ENCODE assay signal across 19 cellular contexts in the genomic region with DNA sequence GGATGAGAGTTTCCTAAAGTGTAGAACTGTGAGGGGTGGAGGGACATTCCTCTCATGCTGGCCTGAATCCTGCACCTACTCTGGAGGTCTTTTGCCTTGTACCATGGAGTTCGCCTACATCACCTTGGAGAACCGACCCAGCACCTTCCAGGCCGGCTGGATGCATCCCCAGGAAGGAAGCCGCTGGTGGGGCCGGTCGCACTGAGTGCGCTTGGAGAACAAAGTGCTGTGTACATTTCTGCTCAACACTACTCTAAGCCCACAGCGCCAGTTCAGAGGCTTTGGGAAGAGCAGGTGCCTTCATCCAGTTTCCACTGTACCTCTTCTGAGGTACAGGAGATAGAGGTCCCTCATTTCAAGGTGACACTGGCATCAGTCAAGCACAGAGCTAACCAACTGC. TPM values are rescaled to one million over a fixed set of nuclear protein-coding genes. Genes with fewer than 3 reads are reported as not detected.
DNase-seq lines count a peak whose midpoint lies in the region; ATAC-seq, FAIRE-seq and TF ChIP-seq lines count a peak whose summit lies in the region.
"Had no signal": no experiment of that assay in that cellular context is flagged by ENCODE, and none has a peak within 500 bp of the region (broad histone marks: within the 10 kb centered on the region; RNA-seq: fewer than 3 reads in every experiment).

No MANE protein-coding gene starts in this region.

- FAIRE-seq in K562 (lab: Jason Lieb, UNC), result no peak
- FAIRE-seq: D721Med, G401.6, GM12892 had no signal

- no peaks in the 10 kb centered on the region for H3K9me3 Mint-ChIP-seq in activated T-cell treated with anti-CD3 and anti-CD28 coated beads, Interleukin-2, amount 50 U/mL, for 24 hours
- H3K9me3 Mint-ChIP-seq in stimulated activated naive B cell treated with anti-CD40 and anti-IgM and Interleukin-4, amounts not matched to agents 10 μg/mL and 1 μg/mL and 100 μg/mL, for 72 hours, result peaks cover 4 to 14% of the 10 kb centered on the region in 2 donors
- H3K9me3 Mint-ChIP-seq: CD8-positive, alpha-beta memory T cell had no signal

- TF ChIP-seq EP300 in K562 (IDR thresholded peaks at IDR 0.05; ENCODE audit: low read length), result no peak

- H3K4me2 ChIP-seq in DND-41 (ENCODE audit: insufficient read depth, low read length) (no peak overlapping the region), K562 (ENCODE audit: insufficient read depth, low read length) (no peak overlapping the region)

- no peaks in the 10 kb centered on the region for H3K4me1 ChIP-seq in DND-41 (ENCODE audit: insufficient read depth, low read length)
- H3K4me1 ChIP-seq in K562 (replicated peaks in 1 of 2; ENCODE audit: control insufficient read depth in 2 of 2, insufficient read depth in 2 of 2, low read length in 2 of 2), result no peaks in the 10 kb centered on the region

- POLR2A ChIA-PET in K562 (lab: Yijun Ruan, JAX), result interaction anchor here (0.6 kb wide), 1 partner anchor 225 kb away, joined by 3 read pairs; no protein-coding TSS in a partner anchor

- no peaks in the 10 kb centered on the region for H3K36me3 ChIP-seq in DND-41 (ENCODE audit: insufficient read depth, low read length)
- no peaks in the 10 kb centered on the region for H3K36me3 ChIP-seq in K562 (ENCODE audit: control insufficient read depth, insufficient read depth, low read length)
- H3K36me3 ChIP-seq: BLaER1 had no signal

- 0 out of 3 replicates have a peak, but pooled peaks have one; percentile 19 for ATAC-seq in DND-41 (ENCODE audit: insufficient read depth, low read depth)
- ATAC-seq in K562, result peak; percentile 49
- no peak for ATAC-seq in stimulated activated naive B cell treated with anti-CD40 and anti-IgM and Interleukin-4, amounts not matched to agents 10 μg/mL and 1 μg/mL and 100 μg/mL, for 72 hours (replicated peaks)
- ATAC-seq in HG02571 (IDR thresholded peaks at IDR 0.05; ENCODE audit: unreplicated experiment), result no peak
- ATAC-seq: HCT116 had no signal

- H3K4me3 ChIP-seq in DND-41 (ENCODE audit: low read depth in 1 of 2, low read length in 2 of 2), result no peak overlapping the region
- no peak overlapping the region for H3K4me3 ChIP-seq in K562
- H3K4me3 ChIP-seq: BLaER1 had no signal

- H3K9me1 ChIP-seq in K562 (ENCODE audit: control insufficient read depth, insufficient read depth, low read length), result no peaks in the 10 kb centered on the region

- H2AFZ ChIP-seq in DND-41 (ENCODE audit: low read depth, low read length) (no peak overlapping the region; the same call in 1 of the 2 replicates), K562 (ENCODE audit: low read depth, low read length) (no peak overlapping the region)

- H3K36me3 Mint-ChIP-seq in activated T-cell treated with anti-CD3 and anti-CD28 coated beads, Interleukin-2, amount 50 U/mL, for 24 hours (ENCODE audit: low read depth), result no peaks in the 10 kb centered on the region
- peaks cover 3 to 22% of the 10 kb centered on the region in 2 donors for H3K36me3 Mint-ChIP-seq in stimulated activated naive B cell treated with anti-CD40 and anti-IgM and Interleukin-4, amounts not matched to agents 10 μg/mL and 1 μg/mL and 100 μg/mL, for 72 hours

- no peak overlapping the region for H3K27ac ChIP-seq in DND-41 (ENCODE audit: low read length)
- no peak overlapping the region for H3K27ac ChIP-seq in K562 (ENCODE audit: extremely low read depth, low read depth, low read length)
- H3K27ac ChIP-seq: BLaER1, C4-2B had no signal

- H3K4me1 Mint-ChIP-seq in activated T-cell treated with anti-CD3 and anti-CD28 coated beads, Interleukin-2, amount 50 U/mL, for 24 hours (ENCODE audit: low read depth), result peaks cover 12% of the 10 kb centered on the region
- peaks cover 26 to 53% of the 10 kb centered on the region in 2 donors for H3K4me1 Mint-ChIP-seq in stimulated activated naive B cell treated with anti-CD40 and anti-IgM and Interleukin-4, amounts not matched to agents 10 μg/mL and 1 μg/mL and 100 μg/mL, for 72 hours
- H3K4me1 Mint-ChIP-seq: CD8-positive, alpha-beta memory T cell; H9 had no signal

- no TSS peak for BruUV-seq in K562 (replicated peaks; lab: Mats Ljungman, UMichigan)

- 55% methylated on average over 8 of the region's 8 CpGs for WGBS in K562 (ENCODE audit: insufficient coverage, low coverage, missing lambda C conversion rate)

- H3K79me2 ChIP-seq in DND-41 (ENCODE audit: insufficient read depth, low read length) (no peaks in the 10 kb centered on the region), K562 (ENCODE audit: control insufficient read depth, insufficient read depth, low read length) (no peaks in the 10 kb centered on the region)

- H4K20me1 ChIP-seq in DND-41 (ENCODE audit: insufficient read depth, low read length) (no peaks in the 10 kb centered on the region), K562 (replicated peaks; ENCODE audit: control insufficient read depth, insufficient read depth, low read length) (no peaks in the 10 kb centered on the region)
- H4K20me1 ChIP-seq: BLaER1 had no signal

- H3K27ac Mint-ChIP-seq in activated T-cell treated with anti-CD3 and anti-CD28 coated beads, Interleukin-2, amount 50 U/mL, for 24 hours, result peak overlapping the region; percentile 44
- H3K27ac Mint-ChIP-seq in stimulated activated naive B cell treated with anti-CD40 and anti-IgM and Interleukin-4, amounts not matched to agents 10 μg/mL and 1 μg/mL and 100 μg/mL, for 72 hours, result peak overlapping the region; percentile 65
- H3K27ac Mint-ChIP-seq: CD8-positive, alpha-beta memory T cell; H9 had no signal

- intact Hi-C loops in K562 (cut with micrococcal nuclease), result no loop called here

- in situ Hi-C loops in K562 (cut with MboI), result no loop called here

- no peak for DNase-seq in activated T-cell treated with anti-CD3 and anti-CD28 coated beads, Interleukin-2, amount 50 U/mL, for 24 hours
- DNase-seq in activated T-cell treated with anti-CD3 and anti-CD28 coated beads for 4 hours (no peak), DND-41 (no peak), K562 (ENCODE audit: extremely low read depth in 1 of 4, low spot score in 3 of 4) (no peak), DMS79 treated with DMSO at 0.1 percent for 48 hours (lab: John Stamatoyannopoulos, UW) (no peak)
- no peak for DNase-seq in stimulated activated naive B cell treated with anti-CD40 and anti-IgM and Interleukin-4, amounts not matched to agents 10 μg/mL and 1 μg/mL and 100 μg/mL, for 72 hours
- DNase-seq: 8988T; CD4-positive, CD25-positive, alpha-beta regulatory T cell; CD8-positive, alpha-beta memory T cell; DMS 273 treated with DMSO at 0.1 percent for 48 hours; DMS79; H9 had no signal

- no peaks in the 10 kb centered on the region for H3K27me3 Mint-ChIP-seq in activated T-cell treated with anti-CD3 and anti-CD28 coated beads, Interleukin-2, amount 50 U/mL, for 24 hours
- H3K27me3 Mint-ChIP-seq in stimulated activated naive B cell treated with anti-CD40 and anti-IgM and Interleukin-4, amounts not matched to agents 10 μg/mL and 1 μg/mL and 100 μg/mL, for 72 hours, result no peaks in the 10 kb centered on the region

- H3K9me3 ChIP-seq in DND-41 (ENCODE audit: insufficient read depth, low read length, severe bottlenecking) (no peaks in the 10 kb centered on the region), K562 (replicated peaks; ENCODE audit: control insufficient read depth, insufficient read depth, low read depth, low read length) (no peaks in the 10 kb centered on the region)

- no peak for TF ChIP-seq CTCF in DND-41 (IDR thresholded peaks at IDR 0.05; ENCODE audit: borderline replicate concordance, extremely low read depth, low read length, poor library complexity, severe bottlenecking)
- TF ChIP-seq CTCF in K562 (IDR thresholded peaks at IDR 0.05 in 2 of 3, conservative IDR thresholded peaks at IDR 0.05 in 1 of 3; ENCODE audit: insufficient read depth in 2 of 3, low read depth in 1 of 3, low read length in 3 of 3), result no peak

- CTCF ChIA-PET in K562 (lab: Yijun Ruan, JAX; ENCODE audit: low intra/inter-chr PET ratio), result no interaction called here

- no peak overlapping the region for H3K9ac ChIP-seq in DND-41 (ENCODE audit: low read depth, low read length)
- no peak overlapping the region for H3K9ac ChIP-seq in K562 (ENCODE audit: insufficient read depth in 1 of 2, low read depth in 2 of 2, low read length in 2 of 2)
- H3K9ac ChIP-seq: BLaER1 had no signal

- H3K4me3 Mint-ChIP-seq in activated T-cell treated with anti-CD3 and anti-CD28 coated beads, Interleukin-2, amount 50 U/mL, for 24 hours, result no peak overlapping the region
- no peak overlapping the region for H3K4me3 Mint-ChIP-seq in stimulated activated naive B cell treated with anti-CD40 and anti-IgM and Interleukin-4, amounts not matched to agents 10 μg/mL and 1 μg/mL and 100 μg/mL, for 72 hours
- H3K4me3 Mint-ChIP-seq: CD4-positive, CD25-positive, alpha-beta regulatory T cell; CD8-positive, alpha-beta memory T cell; H9 had no signal

- no peaks in the 10 kb centered on the region for H3K27me3 ChIP-seq in DND-41 (ENCODE audit: insufficient read depth, low read length, poor library complexity)
- H3K27me3 ChIP-seq in K562 (ENCODE audit: control insufficient read depth in 2 of 2, insufficient read depth in 2 of 2, low read length in 2 of 2), result no peaks in the 10 kb centered on the region
- H3K27me3 ChIP-seq: BLaER1 had no signal

- no peak for TF ChIP-seq POLR2A in K562 (conservative IDR thresholded peaks at IDR 0.05)

- no peak for TF ChIP-seq RAD21 in K562 (CRISPR knock-in tag; conservative IDR thresholded peaks at IDR 0.05 in 1 of 2, IDR thresholded peaks at IDR 0.05 in 1 of 2)

TF ChIP-seq in K562, 482 proteins besides CTCF, POLR2A, EP300 and RAD21 (continues in another document):
- TF ChIP-seq ELF2 (CRISPR knock-in tag; IDR thresholded peaks at IDR 0.05), result no peak
- TF ChIP-seq PML (IDR thresholded peaks at IDR 0.05; ENCODE audit: low read length), result no peak
- no peak for TF ChIP-seq SMARCA4 (IDR thresholded peaks at IDR 0.05)
- no peak for TF ChIP-seq CBX1 (IDR thresholded peaks at IDR 0.05; ENCODE audit: low read depth)

RNA-seq across cellular contexts. Expression of a gene that starts 15.4 kb away (rescaled TPM):
- total RNA-seq in K562 (2011; cell fraction: chromatin; rRNA removed; ENCODE audit: low replicate concordance), result 15.6 and 19.2 TPM in 2 replicates
- total RNA-seq in K562 (2011; cell fraction: nucleolus; rRNA removed), result 10.3 and 10.7 TPM in 2 replicates
- total RNA-seq in K562 (2011; cell fraction: nucleoplasm; rRNA removed), result 10.5 and 12.5 TPM in 2 replicates
- total RNA-seq in K562 (2014; rRNA removed) (7.1 and 8.2 TPM in 2 replicates), K562 (2014; rRNA removed; fragmentation: Illumina TruSeq; extraction: Trizol) (12.0 TPM in 2 replicates), K562 (2015; rRNA removed; fragmentation: Illumina TruSeq; extraction: Trizol) (9.9 and 10.2 TPM in 2 replicates), K562 (2021) (11.3 and 11.9 TPM in 2 replicates)
- polyA plus RNA-seq in K562 (2011; rRNA removed) (11.3 and 15.3 TPM in 2 replicates), K562 (2014; fragmentation: Illumina TruSeq; extraction: Trizol) (12.2 and 14.5 TPM in 2 replicates), K562 (2014; fragmentation: Nextera tagmentation; extraction: Ambion mirVana) (10 to 100 TPM in 1 of 2 experiments, 1 to 10 TPM in 1; 8.8 to 17.1 TPM), K562 (2014; rRNA removed) (8.4 and 9.4 TPM in 2 replicates)
- 11.6 and 13.5 TPM in 2 replicates for polyA plus RNA-seq in K562 (2011; cell fraction: cytosol; rRNA removed)
- polyA plus RNA-seq in K562 (2011; cell fraction: nucleus; rRNA removed), result 9.3 and 12.3 TPM in 2 replicates
- polyA plus RNA-seq in K562 (2012), result 10.6 and 13.8 TPM in 2 replicates
- polyA minus RNA-seq in K562 (2011; rRNA and poly(A)+ RNA removed), result 18.1 and 18.7 TPM in 2 replicates
- 8.7 and 10.5 TPM in 2 replicates for polyA minus RNA-seq in K562 (2011; cell fraction: cytosol; rRNA and poly(A)+ RNA removed)
- 7.4 and 19.0 TPM in 2 replicates for polyA minus RNA-seq in K562 (2011; cell fraction: nucleus; rRNA and poly(A)+ RNA removed)

Comparison
In these comparisons a context has a peak if more than half of its experiments do, and no peak if none do; other contexts are left out.
1. ATAC-seq: peak in DND-41 (single experiment) and K562 (single experiment); none in stimulated activated naive B cell treated with anti-CD40 and anti-IgM and Interleukin-4, amounts not matched to agents 10 μg/mL and 1 μg/mL and 100 μg/mL, for 72 hours (0 of 2) and HG02571 (single experiment).